In the genomic region with DNA sequence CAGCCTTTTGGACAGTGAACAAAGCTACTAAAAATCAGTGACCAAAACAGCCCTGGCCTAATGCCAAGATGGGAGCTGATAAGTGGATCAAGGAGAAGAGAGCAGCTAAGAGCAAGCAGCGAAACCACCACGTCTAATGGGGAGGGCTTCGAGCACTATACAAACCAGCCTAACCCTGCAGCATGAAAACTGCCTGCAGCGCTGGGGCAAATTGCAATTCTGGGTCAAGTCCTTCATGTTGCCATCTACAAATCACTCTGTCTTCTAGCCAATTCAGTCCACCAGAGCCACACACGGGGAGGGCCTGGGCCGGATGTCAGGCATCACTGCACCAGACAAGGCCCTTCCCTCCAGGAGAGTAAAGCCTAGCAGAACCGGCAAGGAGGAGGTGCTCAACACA, we compare ENCODE assay signal across 21 cellular contexts. TPM values are rescaled to one million over a fixed set of nuclear protein-coding genes. Genes with fewer than 3 reads are reported as not detected.
A peak's percentile ranks its signal among the peaks of the same experiment; 100 is the strongest.
DNase-seq lines count a peak whose midpoint lies in the region; FAIRE-seq and TF ChIP-seq lines count a peak whose summit lies in the region.
"Had no signal": no experiment of that assay in that cellular context is flagged by ENCODE, and none has a peak within 500 bp of the region (broad histone marks: within the 10 kb centered on the region; RNA-seq: fewer than 3 reads in every experiment).

No MANE protein-coding gene starts in this region.

- H3K9me3 Mint-ChIP-seq in neural crest cell: no peaks in the 10 kb centered on the region
- H3K9me3 Mint-ChIP-seq in chondrocyte (ENCODE audit: low read depth): no peaks in the 10 kb centered on the region
- H3K9me3 Mint-ChIP-seq: memory B cell had no signal

- H2AFZ ChIP-seq in SK-N-SH (ENCODE audit: low read depth): no peak overlapping the region

- peak overlapping the region; percentile 67 for H3K4me2 ChIP-seq in DOHH2 (ENCODE audit: low read length)
- H3K4me2 ChIP-seq in SK-N-SH: no peak overlapping the region

- H3K36me3 ChIP-seq in DOHH2 (ENCODE audit: control insufficient read depth, low read length): no peaks in the 10 kb centered on the region
- H3K36me3 ChIP-seq in SK-N-SH (replicated peaks in 1 of 2; ENCODE audit: control insufficient read depth in 1 of 2, insufficient read depth in 2 of 2, low read length in 1 of 2): no peaks in the 10 kb centered on the region
- H3K36me3 ChIP-seq: MG63, right atrium auricular region had no signal

- peak overlapping the region; percentile 70 for H3K27ac Mint-ChIP-seq in neural crest cell (ENCODE audit: unreplicated experiment)
- no peak overlapping the region for H3K27ac Mint-ChIP-seq in chondrocyte (ENCODE audit: unreplicated experiment)
- H3K27ac Mint-ChIP-seq: activated CD8-positive, alpha-beta memory T cell treated with anti-CD3 and anti-CD28 coated beads, Interleukin-2, amount 10 ng/mL, durations not matched to agents 7 days and 5 days; memory B cell; T-helper 17 cell had no signal

- FAIRE-seq in urothelium cell line (lab: Jason Lieb, UNC): no peak
- FAIRE-seq: H54, HTR-8/SVneo had no signal

- WGBS in SK-N-SH (ENCODE audit: low lambda C conversion rate): 68% methylated on average over 7 of the region's 7 CpGs

- CTCF ChIA-PET in SK-N-SH (lab: Yijun Ruan, JAX): interaction anchor here (0.8 to 1.4 kb wide), 2 partner anchors 41 to 88 kb away, joined by 3 to 4 read pairs; no protein-coding TSS in a partner anchor

- H3K27me3 Mint-ChIP-seq in neural crest cell (ENCODE audit: low read depth): no peaks in the 10 kb centered on the region
- H3K27me3 Mint-ChIP-seq in chondrocyte (ENCODE audit: low read depth): no peaks in the 10 kb centered on the region

- H3K27ac ChIP-seq in DOHH2 (ENCODE audit: low read depth, low read length) (no peak overlapping the region), SK-N-SH (ENCODE audit: low read depth in 2 of 2, low read length in 1 of 2) (peak overlapping the region in 1 of 2 experiments; percentile 62; a peak in 1 of 4 replicates)
- H3K27ac ChIP-seq: right atrium auricular region, RWPE1 had no signal

- H3K4me3 ChIP-seq in DOHH2 (ENCODE audit: low read length): peak overlapping the region; percentile 57
- H3K4me3 ChIP-seq in SK-N-SH (ENCODE audit: low read depth in 2 of 2, low read length in 1 of 2): no peak overlapping the region
- H3K4me3 ChIP-seq: MG63, right atrium auricular region had no signal

- H3F3A ChIP-seq in DOHH2 (ENCODE audit: control insufficient read depth, insufficient read depth) (no peaks in the 10 kb centered on the region), SK-N-SH (replicated peaks; ENCODE audit: insufficient read depth) (no peaks in the 10 kb centered on the region)

- no peaks in the 10 kb centered on the region for H3K9me2 ChIP-seq in DOHH2 (replicated peaks; ENCODE audit: control insufficient read depth, low read length)
- H3K9me2 ChIP-seq in SK-N-SH: no peaks in the 10 kb centered on the region

- H3K4me1 ChIP-seq in DOHH2 (ENCODE audit: control insufficient read depth, low read length) (peaks cover 37% of the 10 kb centered on the region), SK-N-SH (ENCODE audit: control insufficient read depth in 1 of 2, insufficient read depth in 2 of 2, low read depth in 1 of 2, low read length in 1 of 2) (peaks cover 0 to 13% of the 10 kb centered on the region in 2 experiments; a peak in 2 of 4 replicates)
- H3K4me1 ChIP-seq: right atrium auricular region had no signal

- H3K4me1 Mint-ChIP-seq in neural crest cell (no peaks in the 10 kb centered on the region), chondrocyte (ENCODE audit: low read depth) (no peaks in the 10 kb centered on the region)
- H3K4me1 Mint-ChIP-seq: T-helper 17 cell had no signal

- H3K4me3 Mint-ChIP-seq in neural crest cell (no peak overlapping the region), chondrocyte (ENCODE audit: unreplicated experiment) (no peak overlapping the region)
- H3K4me3 Mint-ChIP-seq: activated CD8-positive, alpha-beta memory T cell treated with anti-CD3 and anti-CD28 coated beads, Interleukin-2, amount 10 ng/mL, durations not matched to agents 7 days and 5 days; memory B cell; T-helper 17 cell had no signal

- no peak overlapping the region for H3K9ac ChIP-seq in SK-N-SH

- H3K27me3 ChIP-seq in DOHH2 (ENCODE audit: control insufficient read depth, low read length) (no peaks in the 10 kb centered on the region), SK-N-SH (ENCODE audit: insufficient read depth) (no peaks in the 10 kb centered on the region)
- H3K27me3 ChIP-seq: MG63, right atrium auricular region had no signal

- no peak for TF ChIP-seq CTCF in DOHH2 (IDR thresholded peaks at IDR 0.05; ENCODE audit: low read depth, low read length, poor library complexity, severe bottlenecking)
- no peak for TF ChIP-seq CTCF in SK-N-SH (IDR thresholded peaks at IDR 0.05)
- TF ChIP-seq CTCF in neural crest cell (conservative IDR thresholded peaks at IDR 0.05): no peak
- TF ChIP-seq CTCF in chondrocyte (IDR thresholded peaks at IDR 0.05): no peak

- H3K9me3 ChIP-seq in DOHH2 (ENCODE audit: control insufficient read depth, insufficient read depth, low read length) (no peaks in the 10 kb centered on the region), SK-N-SH (no peaks in the 10 kb centered on the region)
- H3K9me3 ChIP-seq: MG63, right atrium auricular region had no signal

- H3K79me2 ChIP-seq in DOHH2 (ENCODE audit: control insufficient read depth, low read length) (no peaks in the 10 kb centered on the region), SK-N-SH (ENCODE audit: insufficient read depth) (no peaks in the 10 kb centered on the region)

- H3K36me3 Mint-ChIP-seq in neural crest cell (ENCODE audit: low read depth) (no peaks in the 10 kb centered on the region), chondrocyte (ENCODE audit: low read depth) (no peaks in the 10 kb centered on the region)
- H3K36me3 Mint-ChIP-seq: activated CD8-positive, alpha-beta memory T cell treated with anti-CD3 and anti-CD28 coated beads, Interleukin-2, amount 10 ng/mL, durations not matched to agents 7 days and 5 days; memory B cell had no signal

- POLR2A ChIA-PET in SK-N-SH (lab: Yijun Ruan, JAX): no interaction called here

- DNase-seq in NCI-H2196 (lab: John Stamatoyannopoulos, UW; ENCODE audit: unreplicated experiment) (peak; percentile 62), SK-N-SH (peak; percentile 67), neural crest cell (ENCODE audit: low read depth, low spot score) (no peak), urothelium cell line (ENCODE audit: low spot score) (no peak), NCI-H1930 (lab: John Stamatoyannopoulos, UW) (no peak), chondrocyte (ENCODE audit: low spot score) (no peak)
- DNase-seq: activated CD8-positive, alpha-beta memory T cell treated with anti-CD3 and anti-CD28 coated beads, Interleukin-2, amount 10 ng/mL, durations not matched to agents 7 days and 5 days; activated gamma-delta T cell; foreskin melanocyte; GF-D8; MG63; NCI-H446 treated with DMSO at 0.1 percent for 48 hours; stimulated activated CD4-positive, alpha-beta T cell treated with anti-CD3 and anti-CD28 coated beads, Interleukin-2, amount 100 ng/mL, for 24 hours; T-helper 17 cell had no signal

- H4K20me1 ChIP-seq in DOHH2 (ENCODE audit: control insufficient read depth, insufficient read depth, low read depth, low read length) (no peaks in the 10 kb centered on the region), SK-N-SH (ENCODE audit: insufficient read depth) (no peaks in the 10 kb centered on the region)

- no peak for TF ChIP-seq EP300 in SK-N-SH (IDR thresholded peaks at IDR 0.05; ENCODE audit: borderline replicate concordance in 1 of 2, low read depth in 1 of 2, low read length in 1 of 2)

- TF ChIP-seq RAD21 in SK-N-SH (IDR thresholded peaks at IDR 0.05; ENCODE audit: low read length): no peak

TF ChIP-seq in SK-N-SH, 30 proteins besides CTCF, POLR2A, EP300 and RAD21:
- no peak for TF ChIP-seq ELF1 (IDR thresholded peaks at IDR 0.05)
- TF ChIP-seq JUND (IDR thresholded peaks at IDR 0.05): no peak
- peak; percentile 10 for TF ChIP-seq CHD2 (IDR thresholded peaks at IDR 0.05; ENCODE audit: low read length, partially characterized antibody)
- peak; percentile 10; the same call in 1 of the 2 replicates for TF ChIP-seq SMC3 (IDR thresholded peaks at IDR 0.05; ENCODE audit: low read depth, low read length)
- TF ChIP-seq, protein P1, sequence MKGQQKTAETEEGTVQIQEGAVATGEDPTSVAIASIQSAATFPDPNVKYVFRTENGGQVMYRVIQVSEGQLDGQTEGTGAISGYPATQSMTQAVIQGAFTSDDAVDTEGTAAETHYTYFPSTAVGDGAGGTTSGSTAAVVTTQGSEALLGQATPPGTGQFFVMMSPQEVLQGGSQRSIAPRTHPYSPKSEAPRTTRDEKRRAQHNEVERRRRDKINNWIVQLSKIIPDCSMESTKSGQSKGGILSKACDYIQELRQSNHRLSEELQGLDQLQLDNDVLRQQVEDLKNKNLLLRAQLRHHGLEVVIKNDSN (IDR thresholded peaks at IDR 0.05; ENCODE audit: borderline replicate concordance, low read depth): no peak
- peak; percentile 48 for TF ChIP-seq NFIC (IDR thresholded peaks at IDR 0.05; ENCODE audit: borderline replicate concordance)
- TF ChIP-seq RXRA (IDR thresholded peaks at IDR 0.05; ENCODE audit: borderline replicate concordance, low read depth): no peak
- TF ChIP-seq GATA2 (CRISPR knock-in tag; IDR thresholded peaks at IDR 0.05): peak; percentile 39; the same call in 1 of the 2 replicates
TF ChIP-seq in SK-N-SH: peak in this region for 4.

RNA-seq across cellular contexts. Expression of gene SPATA12, which starts 30.5 kb away (rescaled TPM):
- polyA plus RNA-seq in SK-N-SH (2012; rRNA removed): 0.24 and 0.33 TPM in 2 replicates
- polyA plus RNA-seq in SK-N-SH (2012; cell fraction: cytosol; rRNA removed): 0.29 and 0.32 TPM in 2 replicates
- polyA plus RNA-seq in SK-N-SH (2012; cell fraction: nucleus; rRNA removed): 0.13 and 0.24 TPM in 2 replicates
- total RNA-seq in neural crest cell: not detected in 2 replicates
- not detected in 3 replicates for total RNA-seq in chondrocyte
- total RNA-seq: activated CD8-positive, alpha-beta memory T cell treated with anti-CD3 and anti-CD28 coated beads, Interleukin-2, amount 10 ng/mL, durations not matched to agents 7 days and 5 days; right atrium auricular region; T-helper 17 cell; temporal lobe had no signal

Comparison
In these comparisons a context has a peak if more than half of its experiments do, and no peak if none do; other contexts are left out.
1. DNase-seq: peak in NCI-H2196 (single experiment) and SK-N-SH (single experiment); none in neural crest cell (single experiment), urothelium cell line (single experiment), NCI-H1930 (0 of 2) and chondrocyte (single experiment).